In the genomic region with DNA sequence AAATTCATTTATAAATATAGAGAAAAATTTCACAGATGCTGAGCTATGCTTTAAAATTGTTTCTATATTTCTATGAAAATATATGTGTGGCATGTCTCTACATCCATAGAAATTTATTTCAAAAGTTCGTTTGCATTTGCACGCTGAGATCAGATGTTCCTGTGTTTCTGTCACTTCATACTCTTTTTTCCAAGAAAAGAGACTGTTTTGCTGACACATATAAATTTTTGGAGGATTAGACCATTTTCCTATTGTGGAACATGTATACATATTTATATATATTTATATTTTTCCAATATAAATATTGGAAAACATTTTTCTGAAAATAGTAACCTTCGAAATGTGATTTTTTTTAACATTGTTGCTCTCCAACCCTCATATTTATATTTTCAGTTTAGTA, we compare ENCODE assay signal across 26 cellular contexts.
A peak's percentile ranks its signal among the peaks of the same experiment; 100 is the strongest.
DNase-seq lines count a peak whose midpoint lies in the region; ATAC-seq, FAIRE-seq and TF ChIP-seq lines count a peak whose summit lies in the region.
"Had no signal": no experiment of that assay in that cellular context is flagged by ENCODE, and none has a peak within 500 bp of the region (broad histone marks: within the 10 kb centered on the region; RNA-seq: fewer than 3 reads in every experiment).

No MANE protein-coding gene starts in this region.

- no peak for TF ChIP-seq RAD21 in HepG2 (CRISPR knock-in tag; IDR thresholded peaks at IDR 0.05)
- no peak for TF ChIP-seq RAD21 in K562 (CRISPR knock-in tag; conservative IDR thresholded peaks at IDR 0.05 in 1 of 2, IDR thresholded peaks at IDR 0.05 in 1 of 2)

- WGBS in HepG2 (ENCODE audit: low lambda C conversion rate) = 0% methylated on average over 3 of the region's 3 CpGs
- 68% methylated on average over 3 of the region's 3 CpGs for WGBS in right lobe of liver (ENCODE audit: insufficient coverage, low coverage, low lambda C conversion rate, missing lambda C conversion rate)
- 34% methylated on average over 3 of the region's 3 CpGs for WGBS in K562 (ENCODE audit: insufficient coverage, low coverage, missing lambda C conversion rate)
- 88 to 89% methylated on average over 3 of the region's 3 CpGs for WGBS in pancreas, 2 donors
- 85 to 89% methylated on average over 3 of the region's 3 CpGs for WGBS in tibial nerve, 2 donors

- no peak overlapping the region for H3K4me3 Mint-ChIP-seq in HFFc6
- H3K4me3 Mint-ChIP-seq: CD14-positive monocyte; CD4-positive, alpha-beta memory T cell; CD4-positive, CD25-positive, alpha-beta regulatory T cell; CD8-positive, alpha-beta memory T cell had no signal

- no peak for DNase-seq in HepG2 (ENCODE audit: low spot score)
- DNase-seq in right lobe of liver = no peak
- no peak for DNase-seq in HFFc6
- no peak for DNase-seq in K562 (ENCODE audit: extremely low read depth in 1 of 4, low spot score in 3 of 4)
- DNase-seq in pancreas = no peak
- no peak for DNase-seq in tibial nerve (ENCODE audit: low spot score in 2 of 2)
- no peak for DNase-seq in posterior vena cava (ENCODE audit: low spot score)
- DNase-seq: ACHN; BE2C; C1 segment of cervical spinal cord; CD4-positive, alpha-beta memory T cell; CD4-positive, CD25-positive, alpha-beta regulatory T cell; CD8-positive, alpha-beta memory T cell; COR-L47; DMS 273 treated with DMSO at 0.1 percent for 48 hours; DMS153; DMS53; DMS79; DND-41; GF-D8 had no signal

- H3K27ac ChIP-seq in HepG2 (ENCODE audit: extremely low read length, insufficient read depth, low read length) (no peak overlapping the region), right lobe of liver (no peak overlapping the region), K562 (ENCODE audit: extremely low read depth, low read depth, low read length) (no peak overlapping the region), pancreas (no peak overlapping the region), tibial nerve (no peak overlapping the region)
- H3K27ac ChIP-seq: 22Rv1, A549, BLaER1 had no signal

- no peaks in the 10 kb centered on the region for H3K9me3 ChIP-seq in HepG2 (ENCODE audit: low read length)
- no peaks in the 10 kb centered on the region for H3K9me3 ChIP-seq in right lobe of liver
- no peaks in the 10 kb centered on the region for H3K9me3 ChIP-seq in K562 (replicated peaks; ENCODE audit: control insufficient read depth, insufficient read depth, low read depth, low read length)
- no peaks in the 10 kb centered on the region for H3K9me3 ChIP-seq in pancreas
- H3K9me3 ChIP-seq in tibial nerve = no peaks in the 10 kb centered on the region
- H3K9me3 ChIP-seq: A549, BE2C, BLaER1 had no signal

- TF ChIP-seq POLR2A in HepG2 (IDR thresholded peaks at IDR 0.05; ENCODE audit: insufficient read depth in 1 of 2, low read depth in 2 of 2, low read length in 2 of 2) (no peak), right lobe of liver (IDR thresholded peaks at IDR 0.05) (no peak), K562 (conservative IDR thresholded peaks at IDR 0.05) (no peak), tibial nerve (IDR thresholded peaks at IDR 0.05) (no peak)

- H3K4me1 ChIP-seq in HepG2 (ENCODE audit: insufficient read depth, low read length) (no peaks in the 10 kb centered on the region), right lobe of liver (peaks cover 0 to 5% (median 0%) of the 10 kb centered on the region in 4 donors), K562 (replicated peaks in 1 of 2; ENCODE audit: control insufficient read depth in 2 of 2, insufficient read depth in 2 of 2, low read length in 2 of 2) (no peaks in the 10 kb centered on the region), pancreas (no peaks in the 10 kb centered on the region), tibial nerve (peaks cover 0 to 21% (median 8%) of the 10 kb centered on the region in 4 donors)
- H3K4me1 ChIP-seq: BE2C had no signal

- H2AFZ ChIP-seq in HepG2 (ENCODE audit: low read length) (no peak overlapping the region), K562 (ENCODE audit: low read depth, low read length) (no peak overlapping the region)

- H3K4me3 ChIP-seq in HepG2 (replicated peaks in 1 of 3; ENCODE audit: insufficient read depth in 1 of 3, low read depth in 2 of 3, low read length in 3 of 3) (no peak overlapping the region), right lobe of liver (no peak overlapping the region), K562 (no peak overlapping the region), pancreas (no peak overlapping the region), tibial nerve (no peak overlapping the region)
- H3K4me3 ChIP-seq: A549, BLaER1 had no signal

- no peak overlapping the region for H3K4me2 ChIP-seq in HepG2 (ENCODE audit: low read depth, low read length)
- no peak overlapping the region for H3K4me2 ChIP-seq in K562 (ENCODE audit: insufficient read depth, low read length)
- H3K4me2 ChIP-seq: A549, BLaER1 had no signal

- ATAC-seq in HepG2 (no peak), right lobe of liver (no peak), K562 (no peak), pancreas (no peak), HG03457 (IDR thresholded peaks at IDR 0.05; ENCODE audit: unreplicated experiment) (no peak)
- ATAC-seq: A549 had no signal

- H3K27me3 Mint-ChIP-seq in HFFc6 (ENCODE audit: insufficient read depth) = no peaks in the 10 kb centered on the region; the same call in 1 of the 2 replicates
- H3K27me3 Mint-ChIP-seq: CD4-positive, alpha-beta memory T cell; CD4-positive, CD25-positive, alpha-beta regulatory T cell; CD8-positive, alpha-beta memory T cell had no signal

- in situ Hi-C loops in HepG2 (cut with HindIII; ENCODE audit: extremely low pct_ligation_motif_present, low pct_unique_long_range_greater_than_20kb) = no loop called here
- in situ Hi-C loops in K562 (cut with MboI) = no loop called here

- H3K36me3 Mint-ChIP-seq in HFFc6 (ENCODE audit: low read depth) = peaks cover 5% of the 10 kb centered on the region
- H3K36me3 Mint-ChIP-seq: CD14-positive monocyte; CD4-positive, alpha-beta memory T cell; CD4-positive, CD25-positive, alpha-beta regulatory T cell; CD8-positive, alpha-beta memory T cell had no signal

- TF ChIP-seq EP300 in HepG2 (IDR thresholded peaks at IDR 0.05; ENCODE audit: low read depth in 2 of 2, low read length in 2 of 2) = no peak
- TF ChIP-seq EP300 in HepG2 (CRISPR knock-in tag; IDR thresholded peaks at IDR 0.05; ENCODE audit: borderline replicate concordance) = no peak
- no peak for TF ChIP-seq EP300 in K562 (IDR thresholded peaks at IDR 0.05; ENCODE audit: low read length)
- no peak for TF ChIP-seq EP300 in tibial nerve (IDR thresholded peaks at IDR 0.05)

- peaks cover 79% of the 10 kb centered on the region for H3K4me1 Mint-ChIP-seq in HFFc6 (ENCODE audit: low read depth)
- H3K4me1 Mint-ChIP-seq: CD4-positive, alpha-beta memory T cell; CD8-positive, alpha-beta memory T cell had no signal

- intact Hi-C loops in HepG2 (cut with micrococcal nuclease; ENCODE audit: unreplicated experiment) (no loop called here), right lobe of liver (cut with DNase I) (no loop called here), K562 (cut with micrococcal nuclease) (no loop called here), pancreas (cut with DNase I) (no loop called here), posterior vena cava (cut with DNase I) (loop anchor here in 1 of 2 donors (10.0 kb wide), 1 partner anchor 87 kb away; no protein-coding TSS in a partner anchor)

- FAIRE-seq in HepG2 (lab: Jason Lieb, UNC) (no peak), K562 (lab: Jason Lieb, UNC) (no peak), pancreas (lab: Jason Lieb, UNC) (peak; percentile 72)
- FAIRE-seq: A549, GM12891 had no signal

- POLR2A ChIA-PET in HepG2 (lab: Yijun Ruan, JAX) (no interaction called here), K562 (lab: Yijun Ruan, JAX) (no interaction called here)

- no peaks in the 10 kb centered on the region for H3K36me3 ChIP-seq in HepG2 (replicated peaks in 1 of 2; ENCODE audit: control insufficient read depth in 1 of 2, insufficient read depth in 2 of 2, low read length in 2 of 2)
- H3K36me3 ChIP-seq in right lobe of liver = no peaks in the 10 kb centered on the region
- H3K36me3 ChIP-seq in K562 (ENCODE audit: control insufficient read depth, insufficient read depth, low read length) = no peaks in the 10 kb centered on the region
- no peaks in the 10 kb centered on the region for H3K36me3 ChIP-seq in pancreas
- H3K36me3 ChIP-seq in tibial nerve = no peaks in the 10 kb centered on the region
- H3K36me3 ChIP-seq: BE2C had no signal

- H4K20me1 ChIP-seq in HepG2 (ENCODE audit: insufficient read depth, low read length) = no peaks in the 10 kb centered on the region
- no peaks in the 10 kb centered on the region for H4K20me1 ChIP-seq in K562 (replicated peaks; ENCODE audit: control insufficient read depth, insufficient read depth, low read length)

- no peaks in the 10 kb centered on the region for H3K9me3 Mint-ChIP-seq in HFFc6
- H3K9me3 Mint-ChIP-seq: CD14-positive monocyte; CD4-positive, alpha-beta memory T cell; CD8-positive, alpha-beta memory T cell had no signal

- H3K79me2 ChIP-seq in HepG2 (ENCODE audit: insufficient read depth, low read length) (no peaks in the 10 kb centered on the region), K562 (ENCODE audit: control insufficient read depth, insufficient read depth, low read length) (no peaks in the 10 kb centered on the region)

- BruUV-seq in HepG2 (replicated peaks; lab: Mats Ljungman, UMichigan) (no TSS peak), K562 (replicated peaks; lab: Mats Ljungman, UMichigan) (no TSS peak)

- TF ChIP-seq CTCF in HepG2 (CRISPR knock-in tag; IDR thresholded peaks at IDR 0.05) (no peak), right lobe of liver (IDR thresholded peaks at IDR 0.05) (no peak), HFFc6 (IDR thresholded peaks at IDR 0.05) (no peak), K562 (IDR thresholded peaks at IDR 0.05 in 2 of 3, conservative IDR thresholded peaks at IDR 0.05 in 1 of 3; ENCODE audit: insufficient read depth in 2 of 3, low read depth in 1 of 3, low read length in 3 of 3) (no peak), pancreas (IDR thresholded peaks at IDR 0.05) (no peak), tibial nerve (IDR thresholded peaks at IDR 0.05) (no peak)

- CTCF ChIA-PET in HepG2 (lab: Yijun Ruan, JAX; ENCODE audit: low intra/inter-chr PET ratio, low total read pairs) = no interaction called here
- CTCF ChIA-PET in K562 (lab: Yijun Ruan, JAX; ENCODE audit: low intra/inter-chr PET ratio) = no interaction called here

- H3K27ac Mint-ChIP-seq in HFFc6 = peak overlapping the region; percentile 42
- H3K27ac Mint-ChIP-seq: CD14-positive monocyte; CD4-positive, alpha-beta memory T cell; CD4-positive, CD25-positive, alpha-beta regulatory T cell; CD8-positive, alpha-beta memory T cell had no signal

- no peak overlapping the region for H3K9ac ChIP-seq in HepG2 (ENCODE audit: insufficient read depth, low read depth, low read length)
- H3K9ac ChIP-seq in K562 (ENCODE audit: insufficient read depth in 1 of 2, low read depth in 2 of 2, low read length in 2 of 2) = no peak overlapping the region
- H3K9ac ChIP-seq: BLaER1 had no signal

- H3K27me3 ChIP-seq in HepG2 (ENCODE audit: control insufficient read depth in 1 of 2, insufficient read depth in 2 of 2, low read length in 2 of 2) (0 out of 5 replicates have a peak, but pooled peaks cover 0 to 1% of the 10 kb centered on the region in 2 experiments), right lobe of liver (no peaks in the 10 kb centered on the region), K562 (ENCODE audit: control insufficient read depth in 2 of 2, insufficient read depth in 2 of 2, low read length in 2 of 2) (no peaks in the 10 kb centered on the region), pancreas (no peaks in the 10 kb centered on the region), tibial nerve (no peaks in the 10 kb centered on the region)
- H3K27me3 ChIP-seq: BE2C, BLaER1 had no signal

- no peaks in the 10 kb centered on the region for H3K9me1 ChIP-seq in K562 (ENCODE audit: control insufficient read depth, insufficient read depth, low read length)
